In the genomic region with DNA sequence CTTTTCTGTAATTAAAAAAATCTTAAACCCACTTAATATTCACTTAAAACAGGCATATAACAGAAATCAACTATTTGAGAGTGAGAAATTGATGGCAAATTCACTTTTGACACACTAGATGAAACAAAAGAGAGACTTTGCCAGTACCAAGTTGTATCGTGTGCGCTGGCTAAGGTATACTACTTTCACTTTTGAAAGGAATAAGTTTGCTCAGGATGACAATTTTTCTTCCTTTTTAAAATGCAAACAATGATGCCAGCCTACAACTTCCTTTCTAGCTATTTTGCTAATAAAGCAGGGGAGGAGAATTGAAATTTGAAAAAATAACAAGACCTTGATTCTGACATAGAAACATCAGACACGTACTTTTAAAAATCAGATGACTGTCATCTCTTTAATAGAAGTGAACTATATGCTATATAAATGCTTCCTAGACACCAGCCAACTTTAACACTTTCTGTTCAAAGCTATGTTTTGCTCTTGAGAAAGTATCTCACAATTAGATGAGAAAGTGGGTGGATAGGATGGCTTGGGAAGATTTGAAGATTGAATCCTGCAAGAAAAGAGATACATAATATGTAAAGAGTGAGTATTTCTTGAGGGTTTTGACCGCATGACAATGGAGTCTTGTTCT, we compare ENCODE assay signal across 10 cellular contexts. TPM values are rescaled to one million over a fixed set of nuclear protein-coding genes. Genes with fewer than 3 reads are reported as not detected.
A peak's percentile ranks its signal among the peaks of the same experiment; 100 is the strongest.
DNase-seq lines count a peak whose midpoint lies in the region; ATAC-seq and TF ChIP-seq lines count a peak whose summit lies in the region.
"Had no signal": no experiment of that assay in that cellular context is flagged by ENCODE, and none has a peak within 500 bp of the region (broad histone marks: within the 10 kb centered on the region; RNA-seq: fewer than 3 reads in every experiment).

No MANE protein-coding gene starts in this region.

- no peaks in the 10 kb centered on the region for H3K9me3 ChIP-seq in CD4-positive, alpha-beta T cell (ENCODE audit: control insufficient read depth, low read length)
- no peaks in the 10 kb centered on the region for H3K9me3 ChIP-seq in PC-3 (ENCODE audit: low read length)

- no peak for ATAC-seq in CD4-positive, alpha-beta T cell (ENCODE audit: poor library complexity)
- ATAC-seq in PC-3, result peak; percentile 14

- H3K36me3 Mint-ChIP-seq in CD4-positive, alpha-beta T cell (ENCODE audit: low read depth), result no peaks in the 10 kb centered on the region
- no peaks in the 10 kb centered on the region for H3K36me3 Mint-ChIP-seq in osteocyte (ENCODE audit: unreplicated experiment)

- intact Hi-C loops in CD4-positive, alpha-beta T cell (cut with DNase I, micrococcal nuclease), result no loop called here
- intact Hi-C loops in PC-3 (cut with micrococcal nuclease) (loop anchor here (1.0 to 10.0 kb wide), 6 partner anchors 10 to 500 kb away; no protein-coding TSS in a partner anchor), dorsolateral prefrontal cortex (cut with DNase I) (loop anchor here (2.0 to 5.0 kb wide), 4 partner anchors 45 to 55 kb away; no protein-coding TSS in a partner anchor)

- peaks cover 13% of the 10 kb centered on the region; the same call in 1 of the 2 replicates for H4K20me1 ChIP-seq in PC-3 (ENCODE audit: low read length)

- no peaks in the 10 kb centered on the region for H3K9me2 ChIP-seq in PC-3 (replicated peaks; ENCODE audit: low read length)

- H3K4me2 ChIP-seq in PC-3 (ENCODE audit: low read length), result peak overlapping the region; percentile 95

- BruUV-seq in PC-3 (replicated peaks; lab: Mats Ljungman, UMichigan), result TSS peak; percentile 82

- H3K4me3 Mint-ChIP-seq in CD4-positive, alpha-beta T cell, result peak overlapping the region; percentile 40
- peak overlapping the region; percentile 77 for H3K4me3 Mint-ChIP-seq in osteocyte (ENCODE audit: unreplicated experiment)

- H3K27me3 ChIP-seq in CD4-positive, alpha-beta T cell (ENCODE audit: control insufficient read depth, insufficient read depth, low read length), result no peaks in the 10 kb centered on the region
- H3K27me3 ChIP-seq in PC-3 (ENCODE audit: low read length) (no peaks in the 10 kb centered on the region), dorsolateral prefrontal cortex (no peaks in the 10 kb centered on the region)

- H3K27me3 Mint-ChIP-seq in CD4-positive, alpha-beta T cell, result peaks cover 7% of the 10 kb centered on the region
- H3K27me3 Mint-ChIP-seq in osteocyte (ENCODE audit: unreplicated experiment), result no peaks in the 10 kb centered on the region

- H3K79me2 ChIP-seq in PC-3 (ENCODE audit: low read length), result peaks cover 100% of the 10 kb centered on the region
- H3K79me2 ChIP-seq: parathyroid adenoma had no signal

- H3K4me3 ChIP-seq in PC-3 (ENCODE audit: low read length) (peak overlapping the region; percentile 75), dorsolateral prefrontal cortex (peak overlapping the region; percentile 20 to 71 (median 53))

- peaks cover 46% of the 10 kb centered on the region for H3F3A ChIP-seq in PC-3 (ENCODE audit: low read length, unreplicated experiment)

- peaks cover 54% of the 10 kb centered on the region for H3K36me3 ChIP-seq in PC-3 (ENCODE audit: low read depth, low read length)

- peaks cover 13% of the 10 kb centered on the region for H3K4me1 Mint-ChIP-seq in CD4-positive, alpha-beta T cell (ENCODE audit: low read depth)
- peaks cover 82% of the 10 kb centered on the region for H3K4me1 Mint-ChIP-seq in osteocyte (ENCODE audit: unreplicated experiment)

- H2AFZ ChIP-seq in PC-3 (ENCODE audit: low read length), result no peak overlapping the region
- H2AFZ ChIP-seq: parathyroid adenoma had no signal

- no peaks in the 10 kb centered on the region for H3K9me3 Mint-ChIP-seq in CD4-positive, alpha-beta T cell
- no peaks in the 10 kb centered on the region for H3K9me3 Mint-ChIP-seq in osteocyte (ENCODE audit: unreplicated experiment)

- H3K27ac ChIP-seq in CD4-positive, alpha-beta T cell (ENCODE audit: low read depth, low read length), result no peak overlapping the region
- H3K27ac ChIP-seq in PC-3 (ENCODE audit: low read length) (peak overlapping the region; percentile 99), dorsolateral prefrontal cortex (peak overlapping the region; percentile 45 to 98 (median 93))
- H3K27ac ChIP-seq: parathyroid adenoma had no signal

- POLR2A ChIA-PET in CD4-positive, alpha-beta T cell (lab: Charles Lee), result no interaction called here
- POLR2A ChIA-PET in PC-3 (lab: Charles Lee; ENCODE audit: unreplicated experiment), result interaction anchor here (0.5 to 1.1 kb wide), 6 partner anchors 8 to 338 kb away, joined by 3 to 18 read pairs (median 4); no protein-coding TSS in a partner anchor

- no peak for DNase-seq in CD4-positive, alpha-beta T cell
- DNase-seq in PC-3 (peak; percentile 61), dorsolateral prefrontal cortex (no peak), osteocyte (ENCODE audit: extremely low spot score, unreplicated experiment) (no peak), SIG-M5 (lab: John Stamatoyannopoulos, UW) (no peak), glomerular visceral epithelial cell (ENCODE audit: extremely low spot score) (no peak), NCI-H146 (lab: John Stamatoyannopoulos, UW) (no peak)
- DNase-seq in activated effector memory CD4-positive, alpha-beta T cell treated with anti-CD3 and anti-CD28 coated beads, Interleukin-2, amount 50 U/mL, for 16 hours, result no peak
- DNase-seq: NCI-H774 had no signal

- peak overlapping the region; percentile 99 for H3K9ac ChIP-seq in PC-3 (ENCODE audit: low read length)
- H3K9ac ChIP-seq: parathyroid adenoma had no signal

- CTCF ChIA-PET in CD4-positive, alpha-beta T cell (lab: Charles Lee), result no interaction called here
- CTCF ChIA-PET in PC-3 (lab: Charles Lee), result interaction anchor here (0.6 kb wide), 1 partner anchor 19 kb away, joined by 3 read pairs; no protein-coding TSS in a partner anchor

- no peak for TF ChIP-seq CTCF in CD4-positive, alpha-beta T cell (IDR thresholded peaks at IDR 0.05)
- TF ChIP-seq CTCF in PC-3 (conservative IDR thresholded peaks at IDR 0.05; ENCODE audit: low read depth, low read length), result no peak
- TF ChIP-seq CTCF in dorsolateral prefrontal cortex (IDR thresholded peaks at IDR 0.05 in 54 of 56, conservative IDR thresholded peaks at IDR 0.05 in 2 of 56; ENCODE audit: low read depth in 1 of 56, partially characterized antibody in 56 of 56), result peak in 1 of 56 donors; percentile 7
- TF ChIP-seq CTCF in osteocyte (IDR thresholded peaks at IDR 0.05), result no peak

- H3K4me1 ChIP-seq in PC-3 (ENCODE audit: insufficient read depth, low read length), result peaks cover 54% of the 10 kb centered on the region
- H3K4me1 ChIP-seq: parathyroid adenoma had no signal

- H3K27ac Mint-ChIP-seq in CD4-positive, alpha-beta T cell, result no peak overlapping the region
- peak overlapping the region; percentile 99 for H3K27ac Mint-ChIP-seq in osteocyte (ENCODE audit: unreplicated experiment)

RNA-seq across cellular contexts. Expression of gene BLID, which starts 41.6 kb away (rescaled TPM):
- not detected for total RNA-seq in CD4-positive, alpha-beta T cell
- 5.4 and 5.7 TPM in 2 replicates for total RNA-seq in PC-3 (2014; rRNA removed)
- total RNA-seq in dorsolateral prefrontal cortex, result 10 to 100 TPM in 2 of 120 experiments, 1 to 10 TPM in 117, under 1 TPM in 1; 0.85 to 16.2 (median 3.6) TPM
- 1.0 and 1.4 TPM in 2 replicates for total RNA-seq in osteocyte

Comparison
In these comparisons a context has a peak if more than half of its experiments do, and no peak if none do; other contexts are left out.
1. intact Hi-C loops: an anchor here in PC-3 (1.0 to 10.0 kb wide) and dorsolateral prefrontal cortex (2.0 to 5.0 kb wide); none called in CD4-positive, alpha-beta T cell.